8 cellular contexts compared by ENCODE assay signal in the genomic region with DNA sequence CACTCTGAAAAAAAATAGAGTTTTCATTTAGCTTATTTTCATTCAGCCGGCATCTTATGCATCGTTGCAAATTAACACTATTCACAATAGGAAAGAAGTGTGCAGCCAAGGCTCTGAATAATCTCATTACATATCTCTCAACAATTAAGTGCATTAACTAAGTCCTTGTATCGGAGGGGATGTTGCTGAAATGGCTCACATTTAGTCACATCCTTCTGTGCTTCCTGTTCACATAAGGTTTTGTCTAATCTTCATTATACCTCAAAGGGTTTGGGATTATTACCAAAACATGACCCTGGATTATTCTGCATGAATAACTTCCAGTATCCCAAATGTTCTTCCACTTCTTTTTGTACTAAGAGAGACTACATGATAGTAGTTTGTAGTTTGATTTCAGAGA.
"Had no signal": no experiment of that assay in that cellular context is flagged by ENCODE, and none has a peak within 500 bp of the region (broad histone marks: within the 10 kb centered on the region; RNA-seq: fewer than 3 reads in every experiment).

No MANE protein-coding gene starts in this region.

- H3K4me3 ChIP-seq: GM23338 had no signal

- H3K27ac Mint-ChIP-seq: GM23338, H9, IgD-negative memory B cell had no signal

- H3K27me3 Mint-ChIP-seq: IgD-negative memory B cell had no signal

- H3K36me3 Mint-ChIP-seq: IgD-negative memory B cell had no signal

- H3K4me1 Mint-ChIP-seq: IgD-negative memory B cell had no signal

- DNase-seq: H9, HCEC 1CT, Karpas-422, KBM-7 had no signal

- H3K4me3 Mint-ChIP-seq: GM23338, H9, IgD-negative memory B cell had no signal

- ATAC-seq: GM23338, HepG2 had no signal

- H3K27ac ChIP-seq: KMS-11 had no signal
